In genomic region chr18:35672897-35673296, GRCh38 we compare ENCODE assay signal across 18 cellular contexts.
DNase-seq lines count a peak whose midpoint lies in the region; ATAC-seq and TF ChIP-seq lines count a peak whose summit lies in the region.
"Had no signal": no experiment of that assay in that cellular context is flagged by ENCODE, and none has a peak within 500 bp of the region (broad histone marks: within the 10 kb centered on the region; RNA-seq: fewer than 3 reads in every experiment).

No MANE protein-coding gene starts in this region.

- H3K27ac ChIP-seq in CD8-positive, alpha-beta T cell (ENCODE audit: low read depth, low read length), result no peak overlapping the region
- H3K27ac ChIP-seq: coronary artery had no signal

- H3K27me3 Mint-ChIP-seq in WTC11 (ENCODE audit: low read depth), result no peaks in the 10 kb centered on the region
- no peaks in the 10 kb centered on the region for H3K27me3 Mint-ChIP-seq in CD8-positive, alpha-beta T cell (ENCODE audit: low read depth)

- TF ChIP-seq CTCF in WTC11 (IDR thresholded peaks at IDR 0.05), result no peak
- TF ChIP-seq CTCF in CD8-positive, alpha-beta T cell (IDR thresholded peaks at IDR 0.05), result no peak

- peaks cover 7% of the 10 kb centered on the region for H3K9me3 Mint-ChIP-seq in WTC11
- H3K9me3 Mint-ChIP-seq in CD8-positive, alpha-beta T cell, result no peaks in the 10 kb centered on the region

- H3K4me3 Mint-ChIP-seq in WTC11, result no peak overlapping the region
- H3K4me3 Mint-ChIP-seq in CD8-positive, alpha-beta T cell, result no peak overlapping the region
- H3K4me3 Mint-ChIP-seq: activated CD8-positive, alpha-beta T cell treated with anti-CD3 and anti-CD28 coated beads, Interleukin-2, amount 10 ng/mL, durations not matched to agents 7 days and 5 days; GM23338 had no signal

- DNase-seq in NCI-H748 (lab: John Stamatoyannopoulos, UW; ENCODE audit: unreplicated experiment) (peak; percentile 7), NCI-H748 treated with DMSO at 0.1 percent for 48 hours (lab: John Stamatoyannopoulos, UW) (no peak), RKO (ENCODE audit: low spot score) (peak; percentile 24), fibroblast of gingiva (ENCODE audit: low read depth) (peak; percentile 66), stromal cell of bone marrow (ENCODE audit: low read depth) (peak; percentile 46), WTC11 (ENCODE audit: low spot score) (no peak)
- DNase-seq in CD8-positive, alpha-beta T cell, result no peak
- no peak for DNase-seq in central memory CD4-positive, alpha-beta T cell
- DNase-seq: activated CD8-positive, alpha-beta T cell treated with anti-CD3 and anti-CD28 coated beads, Interleukin-2, amount 10 ng/mL, durations not matched to agents 7 days and 5 days; GDM1; hippocampal formation; kidney glomerular epithelial cell; MV-4-11; NCI-H226; nucleus accumbens had no signal

- peaks cover 10% of the 10 kb centered on the region for H3K4me1 Mint-ChIP-seq in WTC11
- H3K4me1 Mint-ChIP-seq in CD8-positive, alpha-beta T cell (ENCODE audit: low read depth), result peaks cover 2% of the 10 kb centered on the region

- H3K36me3 Mint-ChIP-seq in WTC11, result peaks cover 10% of the 10 kb centered on the region
- H3K36me3 Mint-ChIP-seq in CD8-positive, alpha-beta T cell, result peaks cover 34% of the 10 kb centered on the region

- H3K27ac Mint-ChIP-seq in WTC11, result no peak overlapping the region
- no peak overlapping the region for H3K27ac Mint-ChIP-seq in CD8-positive, alpha-beta T cell
- H3K27ac Mint-ChIP-seq: activated CD8-positive, alpha-beta T cell treated with anti-CD3 and anti-CD28 coated beads, Interleukin-2, amount 10 ng/mL, durations not matched to agents 7 days and 5 days; GM23338 had no signal

- no peak for ATAC-seq in WTC11
- no peak for ATAC-seq in CD8-positive, alpha-beta T cell
- ATAC-seq: activated CD8-positive, alpha-beta T cell treated with anti-CD3 and anti-CD28 coated beads, Interleukin-2, amount 10 ng/mL, durations not matched to agents 7 days and 5 days; GM23338; HepG2 had no signal

- no peaks in the 10 kb centered on the region for H3K36me3 ChIP-seq in CD8-positive, alpha-beta T cell (ENCODE audit: insufficient read depth, low read length)

- H3K4me3 ChIP-seq in CD8-positive, alpha-beta T cell (ENCODE audit: low read depth, low read length), result no peak overlapping the region
- H3K4me3 ChIP-seq: coronary artery, GM23338 had no signal

- no peaks in the 10 kb centered on the region for H3K4me1 ChIP-seq in CD8-positive, alpha-beta T cell (ENCODE audit: insufficient read depth, low read length)

- intact Hi-C loops in CD8-positive, alpha-beta T cell (cut with DNase I, micrococcal nuclease), result no loop called here

- no peaks in the 10 kb centered on the region for H3K27me3 ChIP-seq in CD8-positive, alpha-beta T cell (ENCODE audit: insufficient read depth, low read length)

- POLR2A ChIA-PET in WTC11 (lab: Charles Lee), result no interaction called here
- POLR2A ChIA-PET in CD8-positive, alpha-beta T cell (lab: Charles Lee), result no interaction called here

- CTCF ChIA-PET in WTC11 (lab: Charles Lee), result no interaction called here
- CTCF ChIA-PET in CD8-positive, alpha-beta T cell (lab: Charles Lee), result no interaction called here

- no peaks in the 10 kb centered on the region for H3K9me3 ChIP-seq in CD8-positive, alpha-beta T cell (ENCODE audit: low read length)

TF ChIP-seq in WTC11, 78 proteins besides CTCF, POLR2A, EP300 and RAD21:
- TF ChIP-seq ZNF219 (CRISPR knock-in tag; IDR thresholded peaks at IDR 0.05; ENCODE audit: borderline replicate concordance) (no peak), SP1 (CRISPR knock-in tag; conservative IDR thresholded peaks at IDR 0.05) (no peak)

Comparison
In these comparisons a context has a peak if more than half of its experiments do, and no peak if none do; other contexts are left out.
1. DNase-seq: peak in NCI-H748 (single experiment), RKO (single experiment), fibroblast of gingiva (single experiment) and stromal cell of bone marrow (single experiment); none in NCI-H748 treated with DMSO at 0.1 percent for 48 hours (single experiment), WTC11 (single experiment), CD8-positive, alpha-beta T cell (0 of 7) and central memory CD4-positive, alpha-beta T cell (single experiment).